In genomic region chr1:212478467-212479025, GRCh38 we compare ENCODE assay signal across 22 cellular contexts.
"Had no signal": no experiment of that assay in that cellular context is flagged by ENCODE, and none has a peak within 500 bp of the region (broad histone marks: within the 10 kb centered on the region; RNA-seq: fewer than 3 reads in every experiment).

No MANE protein-coding gene starts in this region.

- ATAC-seq: activated naive CD8-positive, alpha-beta T cell treated with anti-CD3 and anti-CD28 coated beads, Interleukin-2, amount 50 U/mL, for 24 hours; left lobe of liver; WTC11 had no signal

- H3K4me3 ChIP-seq: breast epithelium, prostate gland, right atrium auricular region, stomach had no signal

- H3K4me1 ChIP-seq: breast epithelium, prostate gland, right atrium auricular region had no signal

- H3K9me3 ChIP-seq: breast epithelium, prostate gland, right atrium auricular region, stomach had no signal

- DNase-seq: activated CD4-positive, alpha-beta T cell treated with anti-CD3 and anti-CD28 coated beads for 36 hours; activated CD4-positive, alpha-beta T cell treated with anti-CD3 and anti-CD28 coated beads, Interleukin-2, amount 50 U/mL, for 48 hours; activated naive CD4-positive, alpha-beta T cell treated with Interleukin-2 at 50 U/mL for 16 hours; activated naive CD8-positive, alpha-beta T cell treated with anti-CD3 and anti-CD28 coated beads, Interleukin-2, amount 50 U/mL, for 24 hours; anterior cingulate cortex; cerebellar nuclear complex; effector CD8-positive, alpha-beta T cell; foreskin fibroblast; glutamatergic neuron; hypothalamus; stimulated activated CD4-positive, alpha-beta T cell treated with anti-CD3 and anti-CD28 coated beads, Interleukin-15, amount 100 ng/mL, for 24 hours; stimulated activated CD4-positive, alpha-beta T cell treated with anti-CD3 and anti-CD28 coated beads, Interleukin-2, amount 100 ng/mL, for 48 hours; stomach; T-cell had no signal

- FAIRE-seq: keratinocyte had no signal

- H3K4me3 Mint-ChIP-seq: activated CD4-positive, alpha-beta T cell treated with anti-CD3 and anti-CD28 coated beads for 36 hours; activated naive CD8-positive, alpha-beta T cell treated with anti-CD3 and anti-CD28 coated beads, Interleukin-2, amount 50 U/mL, for 24 hours; dendritic cell treated with granulocyte-macrophage colony-stimulating factor and Interleukin-4, amounts not matched to agents 40 ng/mL and 50 ng/mL, for 4 days; mesothelial cell of epicardium; T-cell; WTC11 had no signal

- H3K9me3 Mint-ChIP-seq: activated naive CD8-positive, alpha-beta T cell treated with anti-CD3 and anti-CD28 coated beads, Interleukin-2, amount 50 U/mL, for 24 hours; dendritic cell treated with granulocyte-macrophage colony-stimulating factor and Interleukin-4, amounts not matched to agents 40 ng/mL and 50 ng/mL, for 4 days; mesothelial cell of epicardium; T-cell; WTC11 had no signal

- H3K36me3 ChIP-seq: breast epithelium, prostate gland, right atrium auricular region, stomach had no signal

- H3K27me3 ChIP-seq: breast epithelium, right atrium auricular region had no signal

- H3K27ac Mint-ChIP-seq: activated CD4-positive, alpha-beta T cell treated with anti-CD3 and anti-CD28 coated beads for 36 hours; activated naive CD8-positive, alpha-beta T cell treated with anti-CD3 and anti-CD28 coated beads, Interleukin-2, amount 50 U/mL, for 24 hours; WTC11 had no signal

- H3K36me3 Mint-ChIP-seq: mesothelial cell of epicardium, T-cell, WTC11 had no signal

- H3K27ac ChIP-seq: breast epithelium, prostate gland, right atrium auricular region, stomach had no signal
